Comparison of ENCODE assay signal across 8 cellular contexts in the genomic region with DNA sequence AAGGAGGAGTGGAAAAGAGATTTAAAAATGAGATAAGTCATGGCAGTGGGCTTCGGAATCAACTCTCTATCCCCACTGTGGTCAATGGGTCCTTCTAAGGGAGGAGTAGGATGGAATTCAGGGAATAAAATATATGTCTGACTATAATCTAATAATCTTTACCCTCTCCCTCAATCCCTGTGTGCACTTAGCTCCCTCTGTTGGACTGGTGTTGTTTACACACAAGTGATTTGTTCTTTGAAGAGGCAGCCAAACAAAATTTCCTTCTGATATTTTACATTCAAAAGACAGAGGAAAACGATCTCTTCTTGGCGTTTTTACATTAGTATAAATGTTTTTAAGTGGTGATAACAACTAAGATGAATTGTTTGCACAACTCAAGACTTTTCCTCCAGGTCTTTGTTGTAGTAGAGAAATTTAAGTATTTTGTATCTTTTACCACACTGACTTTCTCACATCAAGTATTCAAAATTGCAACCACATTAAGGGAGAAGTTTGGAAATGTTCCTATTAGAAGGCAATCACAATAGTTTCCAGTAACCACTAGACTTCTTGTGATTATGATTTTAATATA.
DNase-seq lines count a peak whose midpoint lies in the region; ATAC-seq and TF ChIP-seq lines count a peak whose summit lies in the region.

No MANE protein-coding gene starts in this region.

- H2BK120ac ChIP-seq in H9 (ENCODE audit: low read depth, low read length, poor library complexity, severe bottlenecking), result no peak overlapping the region

- no peak overlapping the region for H2BK5ac ChIP-seq in H9 (ENCODE audit: insufficient read length, low read length)

- H3K9me3 ChIP-seq in H9 (ENCODE audit: control insufficient read depth, low read depth, low read length) (peaks cover 6% of the 10 kb centered on the region), suprapubic skin (no peaks in the 10 kb centered on the region)

- H3K27ac ChIP-seq in H9 (ENCODE audit: insufficient read length, low read depth, low read length), result no peak overlapping the region
- H3K27ac ChIP-seq in RWPE1, result no peak overlapping the region
- H3K27ac ChIP-seq in suprapubic skin, result no peak overlapping the region

- no peak overlapping the region for H3K27ac Mint-ChIP-seq in H9
- no peak overlapping the region for H3K27ac Mint-ChIP-seq in activated CD8-positive, alpha-beta T cell treated with anti-CD3 and anti-CD28 coated beads for 36 hours

- no peak overlapping the region for H4K8ac ChIP-seq in H9 (replicated peaks; ENCODE audit: insufficient read length, low read depth, low read length)

- ATAC-seq in HG02610 (IDR thresholded peaks at IDR 0.05; ENCODE audit: unreplicated experiment), result no peak
- ATAC-seq in activated CD8-positive, alpha-beta T cell treated with anti-CD3 and anti-CD28 coated beads for 36 hours, result no peak

- no peak overlapping the region for H3K4me2 ChIP-seq in H9 (ENCODE audit: insufficient read depth, insufficient read length, low read length)

- WGBS in H9 (ENCODE audit: extremely low coverage, insufficient read length, low lambda C conversion rate), result no CpG with 5 or more reads among the region's 3 CpGs
- 38% methylated on average over 3 of the region's 3 CpGs for WGBS in suprapubic skin

- no peaks in the 10 kb centered on the region for H3K79me1 ChIP-seq in H9 (ENCODE audit: insufficient read depth, low read depth, low read length, poor library complexity, severe bottlenecking)

- H3K36me3 Mint-ChIP-seq in H9 (ENCODE audit: insufficient read depth in 1 of 3, low read depth in 3 of 3), result peaks cover 4 to 27% (median 11%) of the 10 kb centered on the region in 3 experiments; a peak in 6 of 7 replicates
- H3K36me3 Mint-ChIP-seq in activated CD8-positive, alpha-beta T cell treated with anti-CD3 and anti-CD28 coated beads for 36 hours (ENCODE audit: low read depth), result no peaks in the 10 kb centered on the region

- H4K20me1 ChIP-seq in H9 (ENCODE audit: control insufficient read depth, insufficient read depth, insufficient read length), result no peaks in the 10 kb centered on the region

- H3K4me1 Mint-ChIP-seq in H9, result no peaks in the 10 kb centered on the region
- no peaks in the 10 kb centered on the region for H3K4me1 Mint-ChIP-seq in activated CD8-positive, alpha-beta T cell treated with anti-CD3 and anti-CD28 coated beads for 36 hours (ENCODE audit: low read depth)

- H3K23me2 ChIP-seq in H9 (ENCODE audit: insufficient read length, low read depth, low read length, poor library complexity, severe bottlenecking), result no peaks in the 10 kb centered on the region

- POLR2A ChIA-PET in RWPE1 (lab: Yijun Ruan, JAX; ENCODE audit: low non-redundant PET), result no interaction called here
- POLR2A ChIA-PET in activated CD8-positive, alpha-beta T cell treated with anti-CD3 and anti-CD28 coated beads for 36 hours (lab: Charles Lee), result no interaction called here

- peaks cover 26 to 28% of the 10 kb centered on the region in 2 experiments for H3K9me3 Mint-ChIP-seq in H9
- H3K9me3 Mint-ChIP-seq in activated CD8-positive, alpha-beta T cell treated with anti-CD3 and anti-CD28 coated beads for 36 hours, result peaks cover 1% of the 10 kb centered on the region

- no peak overlapping the region for H2BK15ac ChIP-seq in H9 (ENCODE audit: low read depth, low read length)

- no peak for TF ChIP-seq EP300 in suprapubic skin (IDR thresholded peaks at IDR 0.05)

- no peaks in the 10 kb centered on the region for H3K36me3 ChIP-seq in suprapubic skin

- no peak overlapping the region for H2AFZ ChIP-seq in H9 (ENCODE audit: low read length)

- H3K23ac ChIP-seq in H9 (ENCODE audit: insufficient read length, low read depth, low read length), result no peak overlapping the region

- DNase-seq in AG08395 (ENCODE audit: low spot score) (peak; percentile 54), H9 (no peak), RWPE1 (ENCODE audit: low spot score) (peak; percentile 10), glomerular visceral epithelial cell (ENCODE audit: extremely low spot score) (peak; percentile 19), suprapubic skin (ENCODE audit: low spot score in 2 of 2) (no peak)
- DNase-seq in activated CD8-positive, alpha-beta T cell treated with anti-CD3 and anti-CD28 coated beads for 36 hours, result no peak
- DNase-seq in stimulated activated naive CD4-positive, alpha-beta T cell (lab: John Stamatoyannopoulos, UW), result no peak

- no peak overlapping the region for H3K4me3 ChIP-seq in suprapubic skin

- H3K27me3 ChIP-seq in H9 (ENCODE audit: insufficient read depth, low read length) (no peaks in the 10 kb centered on the region), suprapubic skin (no peaks in the 10 kb centered on the region)

- CTCF ChIA-PET in RWPE1 (lab: Yijun Ruan, JAX), result interaction anchor here (0.6 to 1.8 kb wide), 8 partner anchors 12 to 1511 kb away, joined by 3 to 9 read pairs (median 3); a partner anchor contains a TSS
- CTCF ChIA-PET in activated CD8-positive, alpha-beta T cell treated with anti-CD3 and anti-CD28 coated beads for 36 hours (lab: Charles Lee), result no interaction called here

- H4K91ac ChIP-seq in H9 (ENCODE audit: insufficient read length, low read depth, low read length), result no peak overlapping the region

- no peak overlapping the region for H3K18ac ChIP-seq in H9 (ENCODE audit: insufficient read length, low read depth, low read length)

- no peak overlapping the region for H3K56ac ChIP-seq in H9 (ENCODE audit: insufficient read length, low read depth, low read length)

- H4K5ac ChIP-seq in H9 (ENCODE audit: insufficient read length, low read depth, low read length), result no peak overlapping the region

- H3T11ph ChIP-seq in H9 (ENCODE audit: low read length), result no peak overlapping the region

- H3K4me3 Mint-ChIP-seq in H9, result no peak overlapping the region
- no peak overlapping the region for H3K4me3 Mint-ChIP-seq in activated CD8-positive, alpha-beta T cell treated with anti-CD3 and anti-CD28 coated beads for 36 hours

- no peak overlapping the region for H2BK12ac ChIP-seq in H9 (ENCODE audit: insufficient read length, low read depth, low read length)

- TF ChIP-seq CTCF in H9 (conservative IDR thresholded peaks at IDR 0.05), result peak; percentile 73
- peak; percentile 35 for TF ChIP-seq CTCF in RWPE1 (conservative IDR thresholded peaks at IDR 0.05; ENCODE audit: low read depth)
- peak in 1 of 2 donors; percentile 10 for TF ChIP-seq CTCF in suprapubic skin (IDR thresholded peaks at IDR 0.05)
- no peak for TF ChIP-seq CTCF in activated CD8-positive, alpha-beta T cell treated with anti-CD3 and anti-CD28 coated beads for 36 hours (IDR thresholded peaks at IDR 0.05)

- no peak overlapping the region for H3K14ac ChIP-seq in H9 (ENCODE audit: insufficient read depth, low read length)

- H3K4me1 ChIP-seq in H9 (ENCODE audit: insufficient read depth, low read length) (no peaks in the 10 kb centered on the region), suprapubic skin (no peaks in the 10 kb centered on the region)

- H3K79me2 ChIP-seq in H9 (ENCODE audit: insufficient read depth, low read length), result no peaks in the 10 kb centered on the region

- no peak overlapping the region for H2AK5ac ChIP-seq in H9 (ENCODE audit: insufficient read length, low read length)

- H3K9ac ChIP-seq in H9 (ENCODE audit: extremely low read depth, insufficient read length, low read length), result no peak overlapping the region

- TF ChIP-seq POLR2A in suprapubic skin (IDR thresholded peaks at IDR 0.05), result no peak

- no peak overlapping the region for H2BK20ac ChIP-seq in H9 (ENCODE audit: low read depth, low read length, poor library complexity, severe bottlenecking)

- intact Hi-C loops in activated CD8-positive, alpha-beta T cell treated with anti-CD3 and anti-CD28 coated beads for 36 hours (cut with micrococcal nuclease), result no loop called here

- no peaks in the 10 kb centered on the region; the same call in 1 of the 2 replicates for H3K27me3 Mint-ChIP-seq in H9 (ENCODE audit: low read depth)
- no peaks in the 10 kb centered on the region for H3K27me3 Mint-ChIP-seq in activated CD8-positive, alpha-beta T cell treated with anti-CD3 and anti-CD28 coated beads for 36 hours

- no peak overlapping the region for H3K4ac ChIP-seq in H9 (ENCODE audit: low read depth, low read length)

Comparison
In these comparisons a context has a peak if more than half of its experiments do, and no peak if none do; other contexts are left out.
1. DNase-seq: peak in AG08395 (single experiment), RWPE1 (single experiment) and glomerular visceral epithelial cell (single experiment); none in H9 (single experiment), suprapubic skin (0 of 2), activated CD8-positive, alpha-beta T cell treated with anti-CD3 and anti-CD28 coated beads for 36 hours (single experiment) and stimulated activated naive CD4-positive, alpha-beta T cell (0 of 6).